24 cellular contexts compared by ENCODE assay signal in genomic region chr14:58821421-58821820, GRCh38.
"Had no signal": no experiment of that assay in that cellular context is flagged by ENCODE, and none has a peak within 500 bp of the region (broad histone marks: within the 10 kb centered on the region; RNA-seq: fewer than 3 reads in every experiment).

No MANE protein-coding gene starts in this region.

- ATAC-seq: activated CD8-positive, alpha-beta T cell treated with anti-CD3 and anti-CD28 coated beads, Interleukin-2, amount 10 ng/mL, durations not matched to agents 7 days and 5 days; gastroesophageal sphincter; heart right ventricle; left lung; natural killer cell treated with Interleukin-12 subunit alpha and Interleukin-12 subunit beta and Interleukin-15 and Interleukin-18, amount 100 ng/mL, for 72 hours had no signal

- H3K36me3 ChIP-seq: brain microvascular endothelial cell, esophagus muscularis mucosa, gastroesophageal sphincter, heart right ventricle, left lung, prostate gland, right atrium auricular region, thyroid gland had no signal

- H3K36me3 Mint-ChIP-seq: natural killer cell treated with Interleukin-12 subunit alpha and Interleukin-12 subunit beta and Interleukin-15 and Interleukin-18, amount 100 ng/mL, for 72 hours had no signal

- H3K4me1 Mint-ChIP-seq: activated naive CD4-positive, alpha-beta T cell treated with anti-CD3 and anti-CD28 coated beads, Interleukin-2, amount 50 U/mL, for 24 hours; central memory CD8-positive, alpha-beta T cell had no signal

- H3K27ac ChIP-seq: brain microvascular endothelial cell, esophagus muscularis mucosa, gastroesophageal sphincter, heart right ventricle, left lung, prostate gland, right atrium auricular region, thyroid gland had no signal

- H3K4me1 ChIP-seq: esophagus muscularis mucosa, gastroesophageal sphincter, left lung, prostate gland, right atrium auricular region, thyroid gland had no signal

- H3K9me3 Mint-ChIP-seq: activated naive CD4-positive, alpha-beta T cell treated with anti-CD3 and anti-CD28 coated beads, Interleukin-2, amount 50 U/mL, for 24 hours; activated T-helper 1 cell treated with anti-CD3 and anti-CD28 coated beads, Interleukin-12 subunit alpha, Interleukin-12 subunit beta, Interleukin-2, Interleukin-4 antibody, amounts not matched to agents 30 ng/mL and 10 ng/mL and 1 ng/mL, durations not matched to agents 14 hours and 24 hours and 36 hours; stimulated activated naive CD8-positive, alpha-beta T cell treated with anti-CD3 and anti-CD28 coated beads, Interleukin-15, Interleukin-2, amounts not matched to agents 100 ng/mL and 50 ng/mL, for 24 hours had no signal

- H3K9me3 ChIP-seq: esophagus muscularis mucosa, gastroesophageal sphincter, left lung, prostate gland, right atrium auricular region, thyroid gland had no signal

- H3K4me3 ChIP-seq: esophagus muscularis mucosa, gastroesophageal sphincter, heart right ventricle, left lung, prostate gland, right atrium auricular region, thyroid gland had no signal

- H3K27me3 ChIP-seq: brain microvascular endothelial cell, esophagus muscularis mucosa, gastroesophageal sphincter, heart right ventricle, left lung, right atrium auricular region, thyroid gland had no signal

- H3K27ac Mint-ChIP-seq: activated CD8-positive, alpha-beta T cell treated with anti-CD3 and anti-CD28 coated beads, Interleukin-2, amount 10 ng/mL, durations not matched to agents 7 days and 5 days; activated naive CD4-positive, alpha-beta T cell treated with anti-CD3 and anti-CD28 coated beads, Interleukin-2, amount 50 U/mL, for 24 hours; activated T-helper 1 cell treated with anti-CD3 and anti-CD28 coated beads, Interleukin-12 subunit alpha, Interleukin-12 subunit beta, Interleukin-2, Interleukin-4 antibody, amounts not matched to agents 30 ng/mL and 10 ng/mL and 1 ng/mL, durations not matched to agents 14 hours and 24 hours and 36 hours; natural killer cell treated with Interleukin-12 subunit alpha and Interleukin-12 subunit beta and Interleukin-15 and Interleukin-18, amount 100 ng/mL, for 72 hours; stimulated activated naive CD8-positive, alpha-beta T cell treated with anti-CD3 and anti-CD28 coated beads, Interleukin-15, Interleukin-2, amounts not matched to agents 100 ng/mL and 50 ng/mL, for 24 hours had no signal

- H3K4me3 Mint-ChIP-seq: activated CD8-positive, alpha-beta T cell treated with anti-CD3 and anti-CD28 coated beads, Interleukin-2, amount 10 ng/mL, durations not matched to agents 7 days and 5 days; activated naive CD4-positive, alpha-beta T cell treated with anti-CD3 and anti-CD28 coated beads, Interleukin-2, amount 50 U/mL, for 24 hours; activated T-helper 1 cell treated with anti-CD3 and anti-CD28 coated beads, Interleukin-12 subunit alpha, Interleukin-12 subunit beta, Interleukin-2, Interleukin-4 antibody, amounts not matched to agents 30 ng/mL and 10 ng/mL and 1 ng/mL, durations not matched to agents 14 hours and 24 hours and 36 hours; central memory CD8-positive, alpha-beta T cell; natural killer cell treated with Interleukin-12 subunit alpha and Interleukin-12 subunit beta and Interleukin-15 and Interleukin-18, amount 100 ng/mL, for 72 hours; stimulated activated naive CD8-positive, alpha-beta T cell treated with anti-CD3 and anti-CD28 coated beads, Interleukin-15, Interleukin-2, amounts not matched to agents 100 ng/mL and 50 ng/mL, for 24 hours had no signal

- DNase-seq: activated CD4-positive, alpha-beta T cell treated with anti-CD3 and anti-CD28 coated beads for 1 hour; activated CD4-positive, alpha-beta T cell treated with anti-CD3 and anti-CD28 coated beads, Interleukin-2, amount 50 U/mL, for 1 hour; activated CD8-positive, alpha-beta T cell treated with anti-CD3 and anti-CD28 coated beads, Interleukin-2, amount 10 ng/mL, durations not matched to agents 7 days and 5 days; activated gamma-delta T cell treated with Interleukin-2 at 50 U/mL for 16 hours; aorta; brain microvascular endothelial cell; effector memory CD4-positive, alpha-beta T cell; heart right ventricle; islet precursor cell; left lung; midbrain; stimulated activated CD4-positive, alpha-beta T cell treated with anti-CD3 and anti-CD28 coated beads, Interleukin-4, amount 100 ng/mL, for 4 hours; substantia nigra; SW 1271; thyroid gland had no signal
